Comparison of ENCODE assay signal across 19 cellular contexts in genomic region chr9:94054731-94055130, GRCh38.
"Had no signal": no experiment of that assay in that cellular context is flagged by ENCODE, and none has a peak within 500 bp of the region (broad histone marks: within the 10 kb centered on the region; RNA-seq: fewer than 3 reads in every experiment).

No MANE protein-coding gene starts in this region.

- H3K36me3 ChIP-seq: cardiac muscle cell, neutrophil had no signal

- H3K27me3 ChIP-seq: body of pancreas, cardiac muscle cell, heart right ventricle, neutrophil, spleen, tibial artery had no signal

- H3K4me3 ChIP-seq: body of pancreas, cardiac muscle cell, heart right ventricle, spleen, tibial artery had no signal

- H3K9me3 ChIP-seq: body of pancreas, neutrophil had no signal

- DNase-seq: activated CD4-positive, alpha-beta T cell treated with anti-CD3 and anti-CD28 coated beads for 1 hour; activated CD4-positive, alpha-beta T cell treated with anti-CD3 and anti-CD28 coated beads, Interleukin-2, amount 50 U/mL, for 1 hour; activated CD8-positive, alpha-beta T cell treated with anti-CD3 and anti-CD28 coated beads, Interleukin-2, amount 10 ng/mL, durations not matched to agents 7 days and 5 days; activated gamma-delta T cell; activated naive CD4-positive, alpha-beta T cell treated with anti-CD3 and anti-CD28 coated beads, Interleukin-2, amount 50 U/mL, for 16 hours; activated naive CD8-positive, alpha-beta T cell treated with anti-CD3 and anti-CD28 coated beads, Interleukin-2, amount 50 U/mL, for 24 hours; body of pancreas; heart right ventricle; kidney; spleen; stimulated activated CD4-positive, alpha-beta T cell treated with anti-CD3 and anti-CD28 coated beads, Interleukin-4, amount 100 ng/mL, for 4 hours; stimulated activated naive CD8-positive, alpha-beta T cell treated with anti-CD3 and anti-CD28 coated beads, Interleukin-15, Interleukin-2, amounts not matched to agents 100 U/mL and 50 U/mL, for 24 hours; T-helper 1 cell; tibial artery had no signal

- H3K4me1 ChIP-seq: spleen had no signal

- H3K27ac ChIP-seq: body of pancreas, cardiac muscle cell, epithelial cell of prostate, heart right ventricle, neutrophil, parathyroid adenoma, spleen had no signal

- ATAC-seq: activated CD8-positive, alpha-beta T cell treated with anti-CD3 and anti-CD28 coated beads, Interleukin-2, amount 10 ng/mL, durations not matched to agents 7 days and 5 days; activated naive CD8-positive, alpha-beta T cell treated with anti-CD3 and anti-CD28 coated beads, Interleukin-2, amount 50 U/mL, for 24 hours; body of pancreas; left lobe of liver; stimulated activated naive CD8-positive, alpha-beta T cell treated with anti-CD3 and anti-CD28 coated beads, Interleukin-15, Interleukin-2, amounts not matched to agents 100 U/mL and 50 U/mL, for 24 hours had no signal
